ENCODE assay signal across 28 cellular contexts in genomic region chr3:52779011-52779410, GRCh38. TPM values are rescaled to one million over a fixed set of nuclear protein-coding genes. Genes with fewer than 3 reads are reported as not detected.
DNase-seq lines count a peak whose midpoint lies in the region; ATAC-seq, FAIRE-seq and TF ChIP-seq lines count a peak whose summit lies in the region.
"Had no signal": no experiment of that assay in that cellular context is flagged by ENCODE, and none has a peak within 500 bp of the region (broad histone marks: within the 10 kb centered on the region; RNA-seq: fewer than 3 reads in every experiment).

No MANE protein-coding gene starts in this region.

- H3K36me3 Mint-ChIP-seq in stimulated activated naive CD8-positive, alpha-beta T cell treated with anti-CD3 and anti-CD28 coated beads, Interleukin-15, Interleukin-2, amounts not matched to agents 100 ng/mL and 50 ng/mL, for 24 hours (ENCODE audit: low read depth), result no peaks in the 10 kb centered on the region
- H3K36me3 Mint-ChIP-seq: activated CD4-positive, alpha-beta memory T cell treated with anti-CD3 and anti-CD28 coated beads for 36 hours; CD8-positive, alpha-beta T cell; immature natural killer cell had no signal

- H3K79me2 ChIP-seq in GM12878 (ENCODE audit: control insufficient read depth, insufficient read depth, low read length), result no peaks in the 10 kb centered on the region

- H3K9me3 ChIP-seq in GM12878 (replicated peaks; ENCODE audit: control insufficient read depth, insufficient read depth, low read length), result no peaks in the 10 kb centered on the region
- no peaks in the 10 kb centered on the region for H3K9me3 ChIP-seq in neutrophil
- H3K9me3 ChIP-seq: gastroesophageal sphincter, thoracic aorta had no signal

- intact Hi-C loops in GM12878 (cut with micrococcal nuclease; ENCODE audit: unreplicated experiment), result no loop called here

- no peak for TF ChIP-seq RAD21 in GM12878 (IDR thresholded peaks at IDR 0.05; ENCODE audit: insufficient read depth, low read depth, low read length)

- no TSS peak for BruUV-seq in GM12878 (replicated peaks; lab: Mats Ljungman, UMichigan)

- no peak overlapping the region for H3K9ac ChIP-seq in GM12878 (ENCODE audit: control insufficient read depth, insufficient read depth, low read length)
- H3K9ac ChIP-seq: GM23248 had no signal

- FAIRE-seq in GM12878 (lab: Jason Lieb, UNC), result no peak
- no peak for FAIRE-seq in GM19239 (lab: Jason Lieb, UNC)

- no peak for TF ChIP-seq EP300 in GM12878 (IDR thresholded peaks at IDR 0.05; ENCODE audit: borderline replicate concordance in 1 of 2, control insufficient read depth in 1 of 2, low read depth in 2 of 2, low read length in 2 of 2)

- peaks cover 11% of the 10 kb centered on the region for H3K4me1 ChIP-seq in GM12878 (ENCODE audit: control insufficient read depth, insufficient read depth, low read length)
- H3K4me1 ChIP-seq in neutrophil (ENCODE audit: control insufficient read depth in 1 of 2, insufficient read depth in 1 of 2, low read depth in 1 of 2, low read length in 1 of 2), result no peaks in the 10 kb centered on the region
- H3K4me1 ChIP-seq: gastroesophageal sphincter had no signal

- H3K27ac ChIP-seq in GM12878 (ENCODE audit: control insufficient read depth, insufficient read depth), result peak overlapping the region; percentile 67
- peak overlapping the region; percentile 61 for H3K27ac ChIP-seq in neutrophil
- H3K27ac ChIP-seq: dorsolateral prefrontal cortex, gastroesophageal sphincter, GM23248, thoracic aorta, WERI-Rb-1 had no signal

- no peak overlapping the region for H3K4me3 Mint-ChIP-seq in stimulated activated naive CD8-positive, alpha-beta T cell treated with anti-CD3 and anti-CD28 coated beads, Interleukin-15, Interleukin-2, amounts not matched to agents 100 ng/mL and 50 ng/mL, for 24 hours
- H3K4me3 Mint-ChIP-seq: activated CD4-positive, alpha-beta memory T cell treated with anti-CD3 and anti-CD28 coated beads for 36 hours; activated naive CD8-positive, alpha-beta T cell treated with anti-CD3 and anti-CD28 coated beads, Interleukin-2, amount 50 U/mL, for 24 hours; CD8-positive, alpha-beta T cell; central memory CD8-positive, alpha-beta T cell; HFFc6; immature natural killer cell had no signal

- H4K20me1 ChIP-seq in GM12878 (ENCODE audit: control insufficient read depth, insufficient read depth), result no peaks in the 10 kb centered on the region

- SMC1A ChIA-PET in GM12878 (lab: Charles Lee; ENCODE audit: uncharacterized antibody, unreplicated experiment), result interaction anchor here (1.4 kb wide), 1 partner anchor 10 kb away, joined by 3 read pairs; no protein-coding TSS in a partner anchor

- H3K27me3 ChIP-seq in GM12878 (replicated peaks in 1 of 2; ENCODE audit: control insufficient read depth in 2 of 2, insufficient read depth in 2 of 2, low read length in 1 of 2) (no peaks in the 10 kb centered on the region; a peak in 1 of 4 replicates), neutrophil (no peaks in the 10 kb centered on the region)

- 98% methylated on average over 4 of the region's 4 CpGs for WGBS in GM12878 (ENCODE audit: insufficient coverage, insufficient replicate concordance, low lambda C conversion rate, missing lambda C conversion rate)

- no peaks in the 10 kb centered on the region for H3K9me3 Mint-ChIP-seq in stimulated activated naive CD8-positive, alpha-beta T cell treated with anti-CD3 and anti-CD28 coated beads, Interleukin-15, Interleukin-2, amounts not matched to agents 100 ng/mL and 50 ng/mL, for 24 hours
- H3K9me3 Mint-ChIP-seq: activated CD4-positive, alpha-beta memory T cell treated with anti-CD3 and anti-CD28 coated beads for 36 hours; activated naive CD8-positive, alpha-beta T cell treated with anti-CD3 and anti-CD28 coated beads, Interleukin-2, amount 50 U/mL, for 24 hours; CD8-positive, alpha-beta T cell; central memory CD8-positive, alpha-beta T cell; HFFc6; immature natural killer cell had no signal

- ATAC-seq in stimulated activated naive CD8-positive, alpha-beta T cell treated with anti-CD3 and anti-CD28 coated beads, Interleukin-15, Interleukin-2, amounts not matched to agents 100 U/mL and 50 U/mL, for 24 hours, result no peak
- ATAC-seq in GM12878 (no peak), HG02885 (IDR thresholded peaks at IDR 0.05; ENCODE audit: poor library complexity, unreplicated experiment) (no peak)
- ATAC-seq: CD8-positive, alpha-beta T cell; gastroesophageal sphincter; Panc1 had no signal

- peak overlapping the region; percentile 92 for H2AFZ ChIP-seq in GM12878 (ENCODE audit: control insufficient read depth, low read depth, low read length)
- H2AFZ ChIP-seq: GM23248 had no signal

- CTCF ChIA-PET in GM12878 (lab: Yijun Ruan, JAX), result interaction anchor here (1.0 to 2.0 kb wide), 5 partner anchors 13 to 42 kb away, joined by 3 to 7 read pairs (median 4); no protein-coding TSS in a partner anchor

- no peak for TF ChIP-seq POLR2A in GM12878 (IDR thresholded peaks at IDR 0.05; ENCODE audit: low read depth, low read length)

- no peaks in the 10 kb centered on the region for H3K36me3 ChIP-seq in GM12878 (ENCODE audit: control insufficient read depth in 2 of 2, insufficient read depth in 2 of 2, low read length in 1 of 2)
- no peaks in the 10 kb centered on the region for H3K36me3 ChIP-seq in neutrophil
- H3K36me3 ChIP-seq: gastroesophageal sphincter, thoracic aorta, WERI-Rb-1 had no signal

- no peak for TF ChIP-seq CTCF in GM12878 (IDR thresholded peaks at IDR 0.05 in 2 of 3, conservative IDR thresholded peaks at IDR 0.05 in 1 of 3; ENCODE audit: control insufficient read depth in 2 of 3, extremely low read depth in 1 of 3, insufficient read depth in 1 of 3, low read depth in 3 of 3, low read length in 3 of 3)
- no peak for TF ChIP-seq CTCF in neutrophil (IDR thresholded peaks at IDR 0.05)

- H3K4me1 Mint-ChIP-seq in stimulated activated naive CD8-positive, alpha-beta T cell treated with anti-CD3 and anti-CD28 coated beads, Interleukin-15, Interleukin-2, amounts not matched to agents 100 ng/mL and 50 ng/mL, for 24 hours (ENCODE audit: low read depth), result peaks cover 3% of the 10 kb centered on the region
- H3K4me1 Mint-ChIP-seq: activated naive CD8-positive, alpha-beta T cell treated with anti-CD3 and anti-CD28 coated beads, Interleukin-2, amount 50 U/mL, for 24 hours had no signal

- H3K27me3 Mint-ChIP-seq in stimulated activated naive CD8-positive, alpha-beta T cell treated with anti-CD3 and anti-CD28 coated beads, Interleukin-15, Interleukin-2, amounts not matched to agents 100 ng/mL and 50 ng/mL, for 24 hours, result no peaks in the 10 kb centered on the region

- POLR2A ChIA-PET in GM12878 (lab: Charles Lee), result interaction anchor here (0.6 to 1.2 kb wide), 3 partner anchors 8 to 243 kb away, joined by 3 to 15 read pairs (median 3); partner anchors contain the start of genes NEK4 and UQCC5

- RAD21 ChIA-PET in GM12878 (lab: Charles Lee; ENCODE audit: unreplicated experiment), result interaction anchor here (0.8 to 1.5 kb wide), 6 partner anchors 8 to 205 kb away, joined by 3 to 5 read pairs (median 4); partner anchors contain the start of gene NEK4

- in situ Hi-C loops in GM12878 (cut with MboI), result no loop called here

- peak overlapping the region; percentile 67 for H3K27ac Mint-ChIP-seq in stimulated activated naive CD8-positive, alpha-beta T cell treated with anti-CD3 and anti-CD28 coated beads, Interleukin-15, Interleukin-2, amounts not matched to agents 100 ng/mL and 50 ng/mL, for 24 hours
- H3K27ac Mint-ChIP-seq: activated CD4-positive, alpha-beta memory T cell treated with anti-CD3 and anti-CD28 coated beads for 36 hours; activated naive CD8-positive, alpha-beta T cell treated with anti-CD3 and anti-CD28 coated beads, Interleukin-2, amount 50 U/mL, for 24 hours; CD8-positive, alpha-beta T cell; HFFc6 had no signal

- peak overlapping the region; percentile 15; the same call in 1 of the 2 replicates for H3K4me2 ChIP-seq in GM12878 (ENCODE audit: control insufficient read depth, insufficient read depth)

- no peak for DNase-seq in stimulated activated naive CD8-positive, alpha-beta T cell treated with anti-CD3 and anti-CD28 coated beads, Interleukin-15, Interleukin-2, amounts not matched to agents 100 U/mL and 50 U/mL, for 24 hours
- DNase-seq in GM12878 (ENCODE audit: low read depth, low spot score) (no peak), ureter (ENCODE audit: low spot score) (peak; percentile 40), GM19239 (ENCODE audit: insufficient read length, low spot score) (no peak), A172 (ENCODE audit: low spot score) (no peak)
- DNase-seq: activated CD4-positive, alpha-beta memory T cell treated with anti-CD3 and anti-CD28 coated beads for 36 hours; activated naive CD8-positive, alpha-beta T cell treated with anti-CD3 and anti-CD28 coated beads, Interleukin-2, amount 50 U/mL, for 24 hours; activated T-cell treated with anti-CD3 and anti-CD28 coated beads for 4 hours; GM23248; HFFc6; hippocampal formation; immature natural killer cell; NCI-H1694; NCI-H2171; NCI-H510A treated with DMSO at 0.1 percent for 48 hours; T1000; WERI-Rb-1 had no signal

- H3K4me3 ChIP-seq in GM12878 (no peak overlapping the region), neutrophil (ENCODE audit: low read depth in 1 of 2, low read length in 1 of 2) (no peak overlapping the region)
- H3K4me3 ChIP-seq: dorsolateral prefrontal cortex, gastroesophageal sphincter, GM23248, thoracic aorta had no signal

RNA-seq across cellular contexts. Expression of gene ITIH1, which starts 1.6 kb away (rescaled TPM):
- total RNA-seq in GM12878 (2013; cell fraction: nucleolus; rRNA removed), result 1.7 and 2.9 TPM in 2 replicates
- not detected in 2 replicates for total RNA-seq in GM12878 (2014; rRNA removed)
- not detected in 2 replicates for total RNA-seq in GM12878 (2014; rRNA removed; fragmentation: Illumina TruSeq; extraction: Trizol)
- 0.16 and 0.33 TPM in 2 replicates for total RNA-seq in GM12878 (2021)
- not detected for polyA plus RNA-seq in GM12878 (2011; ENCODE audit: low read depth)
- 0.30 and 0.64 TPM in 2 replicates for polyA plus RNA-seq in GM12878 (2011; rRNA removed)
- 0.27 and 0.53 TPM in 2 replicates for polyA plus RNA-seq in GM12878 (2011; cell fraction: cytosol; rRNA removed)
- polyA plus RNA-seq in GM12878 (2011; cell fraction: nucleus; rRNA removed), result 2.0 and 5.1 TPM in 2 replicates
- polyA plus RNA-seq in GM12878 (2012), result 0.34 and 0.48 TPM in 2 replicates
- polyA plus RNA-seq in GM12878 (2014; fragmentation: Illumina TruSeq; extraction: Trizol), result not detected in 2 replicates
- polyA plus RNA-seq in GM12878 (2014; fragmentation: Nextera tagmentation; extraction: Ambion mirVana), result not detected
- 0.43 and 0.44 TPM in 2 replicates for polyA plus RNA-seq in GM12878 (2014; rRNA removed)
- not detected for polyA plus RNA-seq in GM12878 (2016; fragmentation: Nextera tagmentation; extraction: Ambion mirVana)
- polyA minus RNA-seq in GM12878 (2011; rRNA and poly(A)+ RNA removed), result 0.44 and 4.5 TPM in 2 replicates
- polyA minus RNA-seq in GM12878 (2011; cell fraction: cytosol; rRNA and poly(A)+ RNA removed), result not detected in 2 replicates
- 0.29 and 1.6 TPM in 2 replicates for polyA minus RNA-seq in GM12878 (2011; cell fraction: nucleus; rRNA and poly(A)+ RNA removed)
- not detected for total RNA-seq in ureter
- not detected in 2 replicates for total RNA-seq in A172 (2014; rRNA removed; shearing (Covaris generic))
- total RNA-seq: activated CD4-positive, alpha-beta memory T cell treated with anti-CD3 and anti-CD28 coated beads for 36 hours; CD8-positive, alpha-beta T cell; fibroblast of lung; gastroesophageal sphincter; GM23248; HFFc6; osteoblast; thoracic aorta had no signal
- polyA plus RNA-seq: fibroblast of lung, GM23248, immature natural killer cell had no signal

RNA-seq across cellular contexts. Expression of gene NEK4, which starts 8.3 kb away (rescaled TPM):
- total RNA-seq in GM12878 (2013; cell fraction: nucleolus; rRNA removed), result 41.1 and 42.4 TPM in 2 replicates
- total RNA-seq in GM12878 (2014; rRNA removed), result 23.5 and 29.1 TPM in 2 replicates
- 24.4 and 24.8 TPM in 2 replicates for total RNA-seq in GM12878 (2014; rRNA removed; fragmentation: Illumina TruSeq; extraction: Trizol)
- 22.7 and 22.9 TPM in 2 replicates for total RNA-seq in GM12878 (2021)
- polyA plus RNA-seq in GM12878 (2011; ENCODE audit: low read depth), result 4.0 TPM
- polyA plus RNA-seq in GM12878 (2011; rRNA removed), result 17.2 TPM in 2 replicates
- 11.1 and 11.5 TPM in 2 replicates for polyA plus RNA-seq in GM12878 (2011; cell fraction: cytosol; rRNA removed)
- 9.8 and 10.6 TPM in 2 replicates for polyA plus RNA-seq in GM12878 (2011; cell fraction: nucleus; rRNA removed)
- polyA plus RNA-seq in GM12878 (2012), result 6.5 and 7.4 TPM in 2 replicates
- 15.9 and 19.1 TPM in 2 replicates for polyA plus RNA-seq in GM12878 (2014; fragmentation: Illumina TruSeq; extraction: Trizol)
- polyA plus RNA-seq in GM12878 (2014; fragmentation: Nextera tagmentation; extraction: Ambion mirVana), result 1 to 10 TPM; 7.0 to 8.8 TPM
- 11.4 and 12.5 TPM in 2 replicates for polyA plus RNA-seq in GM12878 (2014; rRNA removed)
- 10 to 100 TPM; 15.1 to 15.6 TPM for polyA plus RNA-seq in GM12878 (2016; fragmentation: Nextera tagmentation; extraction: Ambion mirVana)
- polyA minus RNA-seq in GM12878 (2011; rRNA and poly(A)+ RNA removed), result 18.1 and 26.6 TPM in 2 replicates
- 8.8 and 12.8 TPM in 2 replicates for polyA minus RNA-seq in GM12878 (2011; cell fraction: cytosol; rRNA and poly(A)+ RNA removed)
- polyA minus RNA-seq in GM12878 (2011; cell fraction: nucleus; rRNA and poly(A)+ RNA removed), result 9.9 and 12.1 TPM in 2 replicates
- total RNA-seq in ureter, result 36.3 TPM
- total RNA-seq in A172 (2014; rRNA removed; shearing (Covaris generic)), result 14.1 and 24.7 TPM in 2 replicates

RNA-seq across cellular contexts. Expression of gene ITIH3, which starts 15.6 kb away (rescaled TPM):
- not detected in 2 replicates for total RNA-seq in GM12878 (2013; cell fraction: nucleolus; rRNA removed)
- total RNA-seq in GM12878 (2014; rRNA removed) (0.17 TPM in 1 of 2 replicates, not detected in the other), GM12878 (2014; rRNA removed; fragmentation: Illumina TruSeq; extraction: Trizol) (not detected in 2 replicates), GM12878 (2021) (0.15 and 0.27 TPM in 2 replicates), ureter (4.6 TPM)
- polyA plus RNA-seq in GM12878 (2011; ENCODE audit: low read depth), result not detected
- polyA plus RNA-seq in GM12878 (2011; rRNA removed) (not detected in 2 replicates), GM12878 (2014; fragmentation: Illumina TruSeq; extraction: Trizol) (0.07 TPM in 1 of 2 replicates, not detected in the other), GM12878 (2014; fragmentation: Nextera tagmentation; extraction: Ambion mirVana) (not detected), GM12878 (2014; rRNA removed) (0.03 TPM in 1 of 2 replicates, not detected in the other), GM12878 (2016; fragmentation: Nextera tagmentation; extraction: Ambion mirVana) (not detected)
- polyA plus RNA-seq in GM12878 (2011; cell fraction: cytosol; rRNA removed), result not detected in 2 replicates
- polyA plus RNA-seq in GM12878 (2011; cell fraction: nucleus; rRNA removed), result 0.12 and 0.39 TPM in 2 replicates
- polyA plus RNA-seq in GM12878 (2012), result 0.25 TPM in 1 of 2 replicates, not detected in the other
- not detected in 2 replicates for polyA minus RNA-seq in GM12878 (2011; rRNA and poly(A)+ RNA removed)
- polyA minus RNA-seq in GM12878 (2011; cell fraction: cytosol; rRNA and poly(A)+ RNA removed), result not detected in 2 replicates
- polyA minus RNA-seq in GM12878 (2011; cell fraction: nucleus; rRNA and poly(A)+ RNA removed), result not detected in 2 replicates
- total RNA-seq in A172 (2014; rRNA removed; shearing (Covaris generic)), result 2.2 and 3.1 TPM in 2 replicates
- total RNA-seq: activated CD4-positive, alpha-beta memory T cell treated with anti-CD3 and anti-CD28 coated beads for 36 hours; CD8-positive, alpha-beta T cell; GM23248 had no signal
- polyA plus RNA-seq: GM23248, immature natural killer cell had no signal

RNA-seq across cellular contexts. Expression of gene ITIH4, which starts 51.5 kb away (rescaled TPM):
- 4.1 and 7.5 TPM in 2 replicates for total RNA-seq in GM12878 (2013; cell fraction: nucleolus; rRNA removed)
- total RNA-seq in GM12878 (2014; rRNA removed) (1.4 and 2.2 TPM in 2 replicates), GM12878 (2014; rRNA removed; fragmentation: Illumina TruSeq; extraction: Trizol) (1.6 and 1.8 TPM in 2 replicates), GM12878 (2021) (3.9 and 5.4 TPM in 2 replicates), ureter (37.1 TPM)
- 0.85 TPM for polyA plus RNA-seq in GM12878 (2011; ENCODE audit: low read depth)
- polyA plus RNA-seq in GM12878 (2011; rRNA removed) (0.71 and 1.3 TPM in 2 replicates), GM12878 (2014; fragmentation: Illumina TruSeq; extraction: Trizol) (1.2 and 3.1 TPM in 2 replicates), GM12878 (2014; fragmentation: Nextera tagmentation; extraction: Ambion mirVana) (1 to 10 TPM in 1 of 2 experiments, under 1 TPM in 1; 0.69 to 1.2 TPM), GM12878 (2014; rRNA removed) (3.8 and 4.1 TPM in 2 replicates), GM12878 (2016; fragmentation: Nextera tagmentation; extraction: Ambion mirVana) (1 to 10 TPM in 1 of 2 experiments, under 1 TPM in 1; 0.64 to 1.3 TPM)
- 0.42 and 0.67 TPM in 2 replicates for polyA plus RNA-seq in GM12878 (2011; cell fraction: cytosol; rRNA removed)
- polyA plus RNA-seq in GM12878 (2011; cell fraction: nucleus; rRNA removed), result 12.6 and 13.1 TPM in 2 replicates
- 1.2 and 2.8 TPM in 2 replicates for polyA plus RNA-seq in GM12878 (2012)
- polyA minus RNA-seq in GM12878 (2011; rRNA and poly(A)+ RNA removed), result 2.2 and 2.6 TPM in 2 replicates
- polyA minus RNA-seq in GM12878 (2011; cell fraction: cytosol; rRNA and poly(A)+ RNA removed), result 3.0 TPM in 1 of 2 replicates, not detected in the other
- polyA minus RNA-seq in GM12878 (2011; cell fraction: nucleus; rRNA and poly(A)+ RNA removed), result 2.5 and 7.2 TPM in 2 replicates
- 0.69 and 1.1 TPM in 2 replicates for total RNA-seq in A172 (2014; rRNA removed; shearing (Covaris generic))
- polyA plus RNA-seq: GM23248 had no signal

RNA-seq across cellular contexts. Expression of gene MUSTN1, which starts 55.8 kb away (rescaled TPM):
- total RNA-seq in GM12878 (2013; cell fraction: nucleolus; rRNA removed), result 1.2 TPM in 1 of 2 replicates, not detected in the other
- total RNA-seq in GM12878 (2014; rRNA removed) (1.1 and 2.5 TPM in 2 replicates), GM12878 (2014; rRNA removed; fragmentation: Illumina TruSeq; extraction: Trizol) (1.0 TPM in 2 replicates), GM12878 (2021) (0.51 and 1.2 TPM in 2 replicates), ureter (15.9 TPM)
- 1.7 TPM for polyA plus RNA-seq in GM12878 (2011; ENCODE audit: low read depth)
- polyA plus RNA-seq in GM12878 (2011; rRNA removed) (0.35 TPM in 1 of 2 replicates, not detected in the other), GM12878 (2014; fragmentation: Illumina TruSeq; extraction: Trizol) (0.57 and 2.5 TPM in 2 replicates), GM12878 (2014; fragmentation: Nextera tagmentation; extraction: Ambion mirVana) (1 to 10 TPM; 1.3 TPM), GM12878 (2014; rRNA removed) (1.7 and 4.5 TPM in 2 replicates), GM12878 (2016; fragmentation: Nextera tagmentation; extraction: Ambion mirVana) (not detected)
- 0.70 and 1.8 TPM in 2 replicates for polyA plus RNA-seq in GM12878 (2011; cell fraction: cytosol; rRNA removed)
- polyA plus RNA-seq in GM12878 (2011; cell fraction: nucleus; rRNA removed), result 18.4 and 19.6 TPM in 2 replicates
- polyA plus RNA-seq in GM12878 (2012), result 1.1 and 1.4 TPM in 2 replicates
- polyA minus RNA-seq in GM12878 (2011; rRNA and poly(A)+ RNA removed), result 0.46 TPM in 1 of 2 replicates, not detected in the other
- not detected in 2 replicates for polyA minus RNA-seq in GM12878 (2011; cell fraction: cytosol; rRNA and poly(A)+ RNA removed)
- 0.97 and 1.7 TPM in 2 replicates for polyA minus RNA-seq in GM12878 (2011; cell fraction: nucleus; rRNA and poly(A)+ RNA removed)
- 0.22 TPM in 1 of 2 replicates, not detected in the other for total RNA-seq in A172 (2014; rRNA removed; shearing (Covaris generic))
- total RNA-seq: fibroblast of lung, GM23248 had no signal
- polyA plus RNA-seq: GM23248, immature natural killer cell had no signal
